In the genomic region with DNA sequence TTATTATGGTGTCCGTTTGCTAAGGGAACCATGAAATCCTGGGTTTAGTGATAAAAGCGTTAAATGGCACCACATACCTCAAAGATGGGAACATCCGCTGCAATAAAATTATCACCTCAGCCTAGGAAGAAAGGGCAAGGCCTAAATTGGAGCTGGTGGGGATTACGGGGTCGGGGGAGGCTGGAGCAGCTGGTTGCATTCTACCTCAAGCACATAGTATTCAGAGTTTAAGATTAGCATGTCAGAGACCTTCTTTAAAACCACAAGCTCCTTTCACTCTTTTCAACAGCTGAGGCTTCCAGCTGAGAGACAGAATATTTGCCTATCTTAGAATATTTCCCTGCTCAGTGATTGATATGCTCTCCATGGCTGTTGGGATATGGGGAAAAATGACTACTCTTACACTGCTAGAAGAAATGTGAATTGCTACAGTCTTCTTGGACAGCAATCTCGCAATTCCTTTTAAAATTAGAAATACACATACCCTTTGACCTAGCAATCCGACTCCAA, we compare ENCODE assay signal across 19 cellular contexts.
DNase-seq lines count a peak whose midpoint lies in the region; ATAC-seq and TF ChIP-seq lines count a peak whose summit lies in the region.
"Had no signal": no experiment of that assay in that cellular context is flagged by ENCODE, and none has a peak within 500 bp of the region (broad histone marks: within the 10 kb centered on the region; RNA-seq: fewer than 3 reads in every experiment).

No MANE protein-coding gene starts in this region.

- TF ChIP-seq CTCF in astrocyte of the cerebellum (IDR thresholded peaks at IDR 0.05; ENCODE audit: low read depth, low read length, missing control alignments), result no peak
- TF ChIP-seq CTCF in neural progenitor cell (IDR thresholded peaks at IDR 0.05), result no peak
- TF ChIP-seq CTCF in lower leg skin (IDR thresholded peaks at IDR 0.05), result no peak

- H3K27ac ChIP-seq in HUES48 (ENCODE audit: low read depth, low read length) (peak overlapping the region; percentile 44), neural progenitor cell (no peak overlapping the region), substantia nigra (ENCODE audit: low read depth, low read length, poor library complexity, severe bottlenecking) (no peak overlapping the region)

- H3K27me3 ChIP-seq in HUES48 (ENCODE audit: control insufficient read depth, insufficient read depth, low read length), result no peaks in the 10 kb centered on the region
- no peaks in the 10 kb centered on the region for H3K27me3 ChIP-seq in neural progenitor cell
- H3K27me3 ChIP-seq: MG63 had no signal

- no peaks in the 10 kb centered on the region for H4K20me1 ChIP-seq in neural progenitor cell (ENCODE audit: low read depth)

- peak overlapping the region; percentile 24 for H3K4me2 ChIP-seq in neural progenitor cell

- H3K9ac ChIP-seq in HUES48 (ENCODE audit: low read depth, low read length) (no peak overlapping the region), neural progenitor cell (no peak overlapping the region)

- H3K4me1 Mint-ChIP-seq in neural progenitor cell, result peaks cover 16% of the 10 kb centered on the region
- no peaks in the 10 kb centered on the region for H3K4me1 Mint-ChIP-seq in naive thymus-derived CD8-positive, alpha-beta T cell
- H3K4me1 Mint-ChIP-seq: B cell had no signal

- H3F3A ChIP-seq in neural progenitor cell (ENCODE audit: low read depth), result no peaks in the 10 kb centered on the region

- no peaks in the 10 kb centered on the region for H3K36me3 Mint-ChIP-seq in neural progenitor cell
- H3K36me3 Mint-ChIP-seq in naive thymus-derived CD8-positive, alpha-beta T cell, result no peaks in the 10 kb centered on the region

- in situ Hi-C loops in astrocyte of the cerebellum (cut with HindIII; ENCODE audit: low sequenced_read_pairs), result no loop called here

- DNase-seq in astrocyte of the cerebellum (ENCODE audit: low read depth) (peak; percentile 1), iPS DF 19.7 (ENCODE audit: low read depth, low spot score) (peak; percentile 35), neural progenitor cell (ENCODE audit: low spot score) (peak; percentile 60), NCI-H446 treated with DMSO at 0.1 percent for 48 hours (lab: John Stamatoyannopoulos, UW) (no peak), substantia nigra (lab: John Stamatoyannopoulos, UW) (no peak), lower leg skin (ENCODE audit: low spot score in 2 of 2) (no peak)
- no peak for DNase-seq in naive thymus-derived CD8-positive, alpha-beta T cell
- DNase-seq: ACHN; CD4-positive, alpha-beta T cell; DMS79; KG1; MG63; NCI-H1105; NCI-H1694 treated with DMSO at 0.1 percent for 48 hours; NCI-H446; NCI-H748 treated with DMSO at 0.1 percent for 48 hours; SIG-M5 had no signal

- intact Hi-C loops in lower leg skin (cut with DNase I; ENCODE audit: low total_unique reads), result no loop called here

- no peaks in the 10 kb centered on the region for H3K79me2 ChIP-seq in neural progenitor cell (ENCODE audit: low read depth)

- H3K4me3 Mint-ChIP-seq in neural progenitor cell, result no peak overlapping the region
- H3K4me3 Mint-ChIP-seq in naive thymus-derived CD8-positive, alpha-beta T cell, result no peak overlapping the region
- H3K4me3 Mint-ChIP-seq: B cell; CD4-positive, alpha-beta T cell had no signal

- H3K27me3 Mint-ChIP-seq in neural progenitor cell (ENCODE audit: insufficient read depth, low read depth), result peaks cover 3% of the 10 kb centered on the region
- H3K27me3 Mint-ChIP-seq in naive thymus-derived CD8-positive, alpha-beta T cell, result no peaks in the 10 kb centered on the region
- H3K27me3 Mint-ChIP-seq: B cell; CD4-positive, alpha-beta T cell had no signal

- no peak overlapping the region for H3K4me3 ChIP-seq in HUES48 (ENCODE audit: low read depth, low read length)
- H3K4me3 ChIP-seq in astrocyte of the cerebellum (ENCODE audit: low read depth, low read length), result no peak overlapping the region
- no peak overlapping the region for H3K4me3 ChIP-seq in neural progenitor cell
- H3K4me3 ChIP-seq in lower leg skin (ENCODE audit: low read depth, poor library complexity, severe bottlenecking), result no peak overlapping the region
- H3K4me3 ChIP-seq: MG63 had no signal

- H3K9me3 ChIP-seq in HUES48 (ENCODE audit: control insufficient read depth, insufficient read depth, low read length) (no peaks in the 10 kb centered on the region), neural progenitor cell (ENCODE audit: low read depth) (no peaks in the 10 kb centered on the region)
- H3K9me3 ChIP-seq: MG63 had no signal

- POLR2A ChIA-PET in naive thymus-derived CD8-positive, alpha-beta T cell (lab: Charles Lee), result no interaction called here

- no peak overlapping the region for H3K27ac Mint-ChIP-seq in neural progenitor cell
- no peak overlapping the region for H3K27ac Mint-ChIP-seq in naive thymus-derived CD8-positive, alpha-beta T cell
- H3K27ac Mint-ChIP-seq: B cell; CD4-positive, alpha-beta T cell had no signal

- TF ChIP-seq POLR2A in lower leg skin (IDR thresholded peaks at IDR 0.05), result no peak

- H3K9me3 Mint-ChIP-seq in neural progenitor cell, result peaks cover 2% of the 10 kb centered on the region
- H3K9me3 Mint-ChIP-seq in naive thymus-derived CD8-positive, alpha-beta T cell, result peaks cover 0 to 10% (median 4%) of the 10 kb centered on the region in 9 donors

- WGBS in lower leg skin, 2 donors, result 69 to 72% methylated on average over 7 of the region's 7 CpGs

- H3K4me1 ChIP-seq in HUES48 (ENCODE audit: control insufficient read depth, insufficient read depth, low read length) (peaks cover 17% of the 10 kb centered on the region), neural progenitor cell (peaks cover 17% of the 10 kb centered on the region)

- no peak for ATAC-seq in naive thymus-derived CD8-positive, alpha-beta T cell

- no peak overlapping the region for H2AFZ ChIP-seq in neural progenitor cell (replicated peaks)

- H3K36me3 ChIP-seq in HUES48 (ENCODE audit: control insufficient read depth, insufficient read depth, low read length) (no peaks in the 10 kb centered on the region), neural progenitor cell (no peaks in the 10 kb centered on the region)
- H3K36me3 ChIP-seq: MG63 had no signal

Comparison
In these comparisons a context has a peak if more than half of its experiments do, and no peak if none do; other contexts are left out.
1. DNase-seq: peak in astrocyte of the cerebellum (single experiment), iPS DF 19.7 (single experiment) and neural progenitor cell (single experiment); none in NCI-H446 treated with DMSO at 0.1 percent for 48 hours (single experiment), naive thymus-derived CD8-positive, alpha-beta T cell (0 of 10), substantia nigra (0 of 49) and lower leg skin (0 of 2).